In the genomic region with DNA sequence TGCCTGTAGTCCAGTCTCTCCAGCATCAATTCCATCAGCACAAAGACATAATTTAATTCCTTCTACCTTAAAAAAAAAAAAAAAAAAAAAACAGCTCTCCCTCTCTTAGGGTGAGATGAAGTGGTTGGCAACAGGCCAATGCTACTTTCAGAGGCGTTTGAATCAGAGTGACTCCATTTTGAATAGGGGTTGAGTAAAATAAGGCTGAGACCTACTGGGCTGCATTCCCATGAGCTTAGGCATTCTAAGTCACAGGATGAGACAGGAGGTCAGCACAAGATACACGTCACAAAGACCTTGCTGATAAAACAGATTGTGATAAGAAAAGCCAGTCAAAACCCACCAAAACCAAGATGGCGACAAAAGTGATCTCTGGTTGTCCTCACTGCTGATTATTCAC, we compare ENCODE assay signal across 27 cellular contexts. TPM values are rescaled to one million over a fixed set of nuclear protein-coding genes. Genes with fewer than 3 reads are reported as not detected.
A peak's percentile ranks its signal among the peaks of the same experiment; 100 is the strongest.
DNase-seq lines count a peak whose midpoint lies in the region; TF ChIP-seq lines count a peak whose summit lies in the region.
"Had no signal": no experiment of that assay in that cellular context is flagged by ENCODE, and none has a peak within 500 bp of the region (broad histone marks: within the 10 kb centered on the region; RNA-seq: fewer than 3 reads in every experiment).

No MANE protein-coding gene starts in this region.

- peaks cover 10% of the 10 kb centered on the region; the same call in 1 of the 2 replicates for H3K36me3 ChIP-seq in BLaER1
- H3K36me3 ChIP-seq in transverse colon = no peaks in the 10 kb centered on the region
- H3K36me3 ChIP-seq: colonic mucosa, neutrophil, Peyer's patch had no signal

- TF ChIP-seq CTCF in transverse colon (IDR thresholded peaks at IDR 0.05) = no peak

- H3K4me3 Mint-ChIP-seq in activated naive CD4-positive, alpha-beta T cell treated with anti-CD3 and anti-CD28 coated beads, Interleukin-2, amount 10 ng/mL, durations not matched to agents 7 days and 5 days = no peak overlapping the region
- H3K4me3 Mint-ChIP-seq: WTC11 had no signal

- H3K9me3 ChIP-seq in BLaER1 (peaks cover 21% of the 10 kb centered on the region), transverse colon (no peaks in the 10 kb centered on the region)
- H3K9me3 ChIP-seq: Caco-2, colonic mucosa, neutrophil, Peyer's patch, psoas muscle had no signal

- CTCF ChIA-PET in activated naive CD4-positive, alpha-beta T cell treated with anti-CD3 and anti-CD28 coated beads, Interleukin-2, amount 10 ng/mL, durations not matched to agents 7 days and 5 days (lab: Charles Lee) = no interaction called here

- intact Hi-C loops in transverse colon (cut with DNase I; ENCODE audit: low total_unique reads) = no loop called here

- TF ChIP-seq POLR2A in transverse colon (IDR thresholded peaks at IDR 0.05) = no peak

- WGBS in transverse colon (ENCODE audit: low coverage in 1 of 2), 2 donors = 66 to 70% methylated on average over 3 of the region's 3 CpGs

- no peaks in the 10 kb centered on the region for H3K36me3 Mint-ChIP-seq in activated naive CD4-positive, alpha-beta T cell treated with anti-CD3 and anti-CD28 coated beads, Interleukin-2, amount 10 ng/mL, durations not matched to agents 7 days and 5 days
- H3K36me3 Mint-ChIP-seq: activated naive CD4-positive, alpha-beta T cell treated with anti-CD3 and anti-CD28 coated beads, Interleukin-2, amount 50 U/mL, for 72 hours had no signal

- in situ Hi-C loops in transverse colon (cut with MboI; ENCODE audit: low pct_ligation_motif_present in 1 of 4, low pct_unique_long_range_greater_than_20kb in 1 of 4, low sequenced_read_pairs in 3 of 4) = no loop called here

- H3K4me3 ChIP-seq in BLaER1 = no peak overlapping the region
- no peak overlapping the region for H3K4me3 ChIP-seq in transverse colon
- H3K4me3 ChIP-seq: colonic mucosa, Peyer's patch, psoas muscle had no signal

- TF ChIP-seq EP300 in transverse colon (IDR thresholded peaks at IDR 0.05; ENCODE audit: low read depth) = no peak

- peaks cover 30% of the 10 kb centered on the region for H3K27me3 Mint-ChIP-seq in activated naive CD4-positive, alpha-beta T cell treated with anti-CD3 and anti-CD28 coated beads, Interleukin-2, amount 10 ng/mL, durations not matched to agents 7 days and 5 days

- peak overlapping the region; percentile 65 for H3K4me2 ChIP-seq in BLaER1

- no peaks in the 10 kb centered on the region for H3K9me3 Mint-ChIP-seq in activated naive CD4-positive, alpha-beta T cell treated with anti-CD3 and anti-CD28 coated beads, Interleukin-2, amount 10 ng/mL, durations not matched to agents 7 days and 5 days
- H3K9me3 Mint-ChIP-seq: activated naive CD4-positive, alpha-beta T cell treated with anti-CD3 and anti-CD28 coated beads, Interleukin-2, amount 50 U/mL, for 72 hours had no signal

- H3K4me1 ChIP-seq in BLaER1 = peaks cover 68% of the 10 kb centered on the region
- no peaks in the 10 kb centered on the region for H3K4me1 ChIP-seq in transverse colon
- H3K4me1 ChIP-seq: colonic mucosa, Peyer's patch, psoas muscle had no signal

- no peaks in the 10 kb centered on the region for H4K20me1 ChIP-seq in BLaER1

- no peak overlapping the region for H3K27ac Mint-ChIP-seq in activated naive CD4-positive, alpha-beta T cell treated with anti-CD3 and anti-CD28 coated beads, Interleukin-2, amount 10 ng/mL, durations not matched to agents 7 days and 5 days
- H3K27ac Mint-ChIP-seq: activated naive CD4-positive, alpha-beta T cell treated with anti-CD3 and anti-CD28 coated beads, Interleukin-2, amount 50 U/mL, for 72 hours; WTC11 had no signal

- H3K9ac ChIP-seq in BLaER1 = no peak overlapping the region

- no peaks in the 10 kb centered on the region for H3K27me3 ChIP-seq in BLaER1
- H3K27me3 ChIP-seq in transverse colon = no peaks in the 10 kb centered on the region
- H3K27me3 ChIP-seq: colonic mucosa, neutrophil, Peyer's patch had no signal

- H3K4me1 Mint-ChIP-seq in activated naive CD4-positive, alpha-beta T cell treated with anti-CD3 and anti-CD28 coated beads, Interleukin-2, amount 10 ng/mL, durations not matched to agents 7 days and 5 days = no peaks in the 10 kb centered on the region

- DNase-seq in DMS153 treated with DMSO at 0.1 percent for 48 hours (lab: John Stamatoyannopoulos, UW; ENCODE audit: unreplicated experiment) = peak; percentile 50
- DNase-seq in NCI-H187 treated with DMSO at 0.1 percent for 48 hours (lab: John Stamatoyannopoulos, UW) = peak; percentile 43
- DNase-seq in NCI-H748 treated with DMSO at 0.1 percent for 48 hours (lab: John Stamatoyannopoulos, UW) = peak; percentile 61
- DNase-seq in transverse colon = no peak
- no peak for DNase-seq in activated naive CD4-positive, alpha-beta T cell treated with anti-CD3 and anti-CD28 coated beads, Interleukin-2, amount 10 ng/mL, durations not matched to agents 7 days and 5 days
- no peak for DNase-seq in CD1c-positive myeloid dendritic cell (ENCODE audit: extremely low spot score)
- no peak for DNase-seq in NCI-H446 (lab: John Stamatoyannopoulos, UW)
- DNase-seq: activated CD4-positive, alpha-beta T cell treated with anti-CD3 and anti-CD28 coated beads, Interleukin-2, amount 50 U/mL, for 1 hour; anterior cingulate cortex; Caco-2; colonic mucosa; effector CD8-positive, alpha-beta T cell; left ventricle myocardium superior; NCI-H1048; NCI-H446 treated with DMSO at 0.1 percent for 48 hours; Peyer's patch; psoas muscle; SIG-M5; stimulated activated CD4-positive, alpha-beta T cell treated with anti-CD3 and anti-CD28 coated beads, Interleukin-15, amount 100 ng/mL, for 24 hours; stimulated activated naive CD4-positive, alpha-beta T cell; T1000 had no signal

- H3K27ac ChIP-seq in BLaER1 (no peak overlapping the region), transverse colon (no peak overlapping the region)
- H3K27ac ChIP-seq: colonic mucosa, epithelial cell of prostate, neutrophil, Peyer's patch, psoas muscle had no signal

RNA-seq across cellular contexts. Expression of gene TCL1B, which starts 7.1 kb away (rescaled TPM):
- under 1 TPM in 1 of 4 donors, not detected in 3; 0.64 TPM for total RNA-seq in transverse colon
- total RNA-seq: activated naive CD4-positive, alpha-beta T cell treated with anti-CD3 and anti-CD28 coated beads, Interleukin-2, amount 50 U/mL, for 72 hours; Caco-2; colonic mucosa; left ventricle myocardium superior; Peyer's patch; psoas muscle; temporal lobe had no signal

RNA-seq across cellular contexts. Expression of gene TCL1A, which starts 34.8 kb away (rescaled TPM):
- total RNA-seq in transverse colon = 10 to 100 TPM in 1 of 4 donors, 1 to 10 TPM in 1, not detected in 2; 3.7 to 19.5 TPM
- total RNA-seq: activated naive CD4-positive, alpha-beta T cell treated with anti-CD3 and anti-CD28 coated beads, Interleukin-2, amount 50 U/mL, for 72 hours; Caco-2; left ventricle myocardium superior; temporal lobe had no signal

Comparison
In these comparisons a context has a peak if more than half of its experiments do, and no peak if none do; other contexts are left out.
1. DNase-seq: peak in DMS153 treated with DMSO at 0.1 percent for 48 hours (single experiment), NCI-H187 treated with DMSO at 0.1 percent for 48 hours (single experiment) and NCI-H748 treated with DMSO at 0.1 percent for 48 hours (single experiment); none in transverse colon (single experiment), activated naive CD4-positive, alpha-beta T cell treated with anti-CD3 and anti-CD28 coated beads, Interleukin-2, amount 10 ng/mL, durations not matched to agents 7 days and 5 days (single experiment), CD1c-positive myeloid dendritic cell (single experiment) and NCI-H446 (0 of 2).